ENCODE assay signal across 2 cellular contexts in genomic region chr1:212515329-212515760, GRCh38.
TF ChIP-seq lines count a peak whose summit lies in the region.

No MANE protein-coding gene starts in this region.

TF ChIP-seq in SK-N-SH, 30 proteins besides CTCF, POLR2A, EP300 and RAD21 (continued from another document):
- TF ChIP-seq, protein P1, sequence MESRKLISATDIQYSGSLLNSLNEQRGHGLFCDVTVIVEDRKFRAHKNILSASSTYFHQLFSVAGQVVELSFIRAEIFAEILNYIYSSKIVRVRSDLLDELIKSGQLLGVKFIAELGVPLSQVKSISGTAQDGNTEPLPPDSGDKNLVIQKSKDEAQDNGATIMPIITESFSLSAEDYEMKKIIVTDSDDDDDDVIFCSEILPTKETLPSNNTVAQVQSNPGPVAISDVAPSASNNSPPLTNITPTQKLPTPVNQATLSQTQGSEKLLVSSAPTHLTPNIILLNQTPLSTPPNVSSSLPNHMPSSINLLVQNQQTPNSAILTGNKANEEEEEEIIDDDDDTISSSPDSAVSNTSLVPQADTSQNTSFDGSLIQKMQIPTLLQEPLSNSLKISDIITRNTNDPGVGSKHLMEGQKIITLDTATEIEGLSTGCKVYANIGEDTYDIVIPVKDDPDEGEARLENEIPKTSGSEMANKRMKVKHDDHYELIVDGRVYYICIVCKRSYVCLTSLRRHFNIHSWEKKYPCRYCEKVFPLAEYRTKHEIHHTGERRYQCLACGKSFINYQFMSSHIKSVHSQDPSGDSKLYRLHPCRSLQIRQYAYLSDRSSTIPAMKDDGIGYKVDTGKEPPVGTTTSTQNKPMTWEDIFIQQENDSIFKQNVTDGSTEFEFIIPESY (IDR thresholded peaks at IDR 0.05; ENCODE audit: borderline replicate concordance, low read depth), result no peak
- TF ChIP-seq GABPA (IDR thresholded peaks at IDR 0.05; ENCODE audit: low read depth), result no peak
- no peak for TF ChIP-seq RXRA (IDR thresholded peaks at IDR 0.05; ENCODE audit: borderline replicate concordance, low read depth)
- no peak for TF ChIP-seq FOSL2 (IDR thresholded peaks at IDR 0.05; ENCODE audit: borderline replicate concordance, low read depth)
- no peak for TF ChIP-seq YY1 (IDR thresholded peaks at IDR 0.05; ENCODE audit: low read depth)
- no peak for TF ChIP-seq IRF3 (IDR thresholded peaks at IDR 0.05; ENCODE audit: low read depth, low read length)
- TF ChIP-seq, protein P2, sequence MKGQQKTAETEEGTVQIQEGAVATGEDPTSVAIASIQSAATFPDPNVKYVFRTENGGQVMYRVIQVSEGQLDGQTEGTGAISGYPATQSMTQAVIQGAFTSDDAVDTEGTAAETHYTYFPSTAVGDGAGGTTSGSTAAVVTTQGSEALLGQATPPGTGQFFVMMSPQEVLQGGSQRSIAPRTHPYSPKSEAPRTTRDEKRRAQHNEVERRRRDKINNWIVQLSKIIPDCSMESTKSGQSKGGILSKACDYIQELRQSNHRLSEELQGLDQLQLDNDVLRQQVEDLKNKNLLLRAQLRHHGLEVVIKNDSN (IDR thresholded peaks at IDR 0.05; ENCODE audit: borderline replicate concordance, low read depth), result no peak

TF ChIP-seq in SK-N-SH treated with all-trans-retinoic acid at 6 μM for 48 hours, 23 proteins besides CTCF, POLR2A, EP300 and RAD21 (continued from another document):
- TF ChIP-seq POU6F1 (CRISPR knock-in tag; IDR thresholded peaks at IDR 0.05; ENCODE audit: borderline replicate concordance, low read depth) (no peak), ZFP3 (CRISPR knock-in tag; IDR thresholded peaks at IDR 0.05) (no peak), ARNTL (CRISPR knock-in tag; IDR thresholded peaks at IDR 0.05; ENCODE audit: borderline replicate concordance, low read depth) (no peak), ZNF8 (CRISPR knock-in tag; IDR thresholded peaks at IDR 0.05) (no peak), ZC3H10 (CRISPR knock-in tag; IDR thresholded peaks at IDR 0.05) (no peak), ESRRG (CRISPR knock-in tag; IDR thresholded peaks at IDR 0.05) (no peak), ZNF70 (CRISPR knock-in tag; IDR thresholded peaks at IDR 0.05) (no peak), PATZ1 (CRISPR knock-in tag; IDR thresholded peaks at IDR 0.05; ENCODE audit: borderline replicate concordance) (no peak), ZNF565 (CRISPR knock-in tag; conservative IDR thresholded peaks at IDR 0.05; ENCODE audit: low read depth) (no peak)
